9 cellular contexts compared by ENCODE assay signal in the genomic region with DNA sequence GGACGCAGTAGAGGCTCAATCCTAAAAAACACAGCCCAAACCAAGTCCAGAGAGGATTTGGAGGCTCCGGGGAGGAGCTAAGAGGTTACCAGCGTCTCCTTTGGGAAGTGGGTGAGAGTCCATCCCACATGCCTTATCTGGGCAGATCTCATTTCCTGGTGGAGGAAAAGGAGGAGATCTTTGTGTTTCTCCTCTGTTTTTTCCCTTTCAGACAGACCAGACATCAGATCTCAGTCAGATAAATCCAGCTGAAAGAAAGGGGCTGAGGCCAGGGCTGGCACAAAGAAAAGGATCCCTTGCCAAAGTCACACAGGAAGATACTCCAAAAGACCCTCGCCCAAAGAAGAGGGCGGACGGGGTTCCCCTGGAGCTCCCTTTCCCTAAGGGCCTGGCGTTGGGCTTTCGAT. TPM values are rescaled to one million over a fixed set of nuclear protein-coding genes. Genes with fewer than 3 reads are reported as not detected.
DNase-seq lines count a peak whose midpoint lies in the region; ATAC-seq and TF ChIP-seq lines count a peak whose summit lies in the region.
"Had no signal": no experiment of that assay in that cellular context is flagged by ENCODE, and none has a peak within 500 bp of the region (broad histone marks: within the 10 kb centered on the region; RNA-seq: fewer than 3 reads in every experiment).

No MANE protein-coding gene starts in this region.

- ATAC-seq in GM21367 (IDR thresholded peaks at IDR 0.05; ENCODE audit: unreplicated experiment): no peak

- H3K9ac ChIP-seq in mesendoderm (ENCODE audit: low read length): no peak overlapping the region
- H3K9ac ChIP-seq: KMS-11 had no signal

- H3K23ac ChIP-seq in mesendoderm (ENCODE audit: low read length): no peak overlapping the region

- no peaks in the 10 kb centered on the region for H3K79me2 ChIP-seq in mesendoderm (ENCODE audit: control insufficient read depth, insufficient read depth, low read length)

- TF ChIP-seq CTCF in brain microvascular endothelial cell (IDR thresholded peaks at IDR 0.05; ENCODE audit: low read depth, low read length, missing control alignments): no peak
- no peak for TF ChIP-seq CTCF in suprapubic skin (IDR thresholded peaks at IDR 0.05)

- H3K56ac ChIP-seq in mesendoderm (ENCODE audit: low read length): peak overlapping the region; percentile 6

- no peak for DNase-seq in brain microvascular endothelial cell
- peak; percentile 42 for DNase-seq in mesendoderm
- peak in 1 of 2 donors; percentile 67 for DNase-seq in suprapubic skin (ENCODE audit: low spot score in 2 of 2)
- DNase-seq in activated effector memory CD4-positive, alpha-beta T cell treated with anti-CD3 and anti-CD28 coated beads, Interleukin-2, amount 50 U/mL, for 16 hours: no peak
- no peak for DNase-seq in NCI-H748 treated with DMSO at 0.1 percent for 48 hours (lab: John Stamatoyannopoulos, UW)
- DNase-seq: effector CD8-positive, alpha-beta T cell had no signal

- TF ChIP-seq EP300 in suprapubic skin (IDR thresholded peaks at IDR 0.05): no peak

- no peaks in the 10 kb centered on the region for H3K4me1 Mint-ChIP-seq in IgD-negative memory B cell

- no peak overlapping the region for H4K5ac ChIP-seq in mesendoderm (ENCODE audit: low read length)

- no peak overlapping the region for H4K8ac ChIP-seq in mesendoderm (ENCODE audit: low read depth, low read length)

- peak overlapping the region in 3 of 4 donors; percentile 80 to 86 (median 82) for H3K4me3 Mint-ChIP-seq in IgD-negative memory B cell

- H3K4me1 ChIP-seq in mesendoderm (ENCODE audit: control insufficient read depth, low read depth, low read length) (peaks cover 7% of the 10 kb centered on the region), suprapubic skin (peaks cover 26% of the 10 kb centered on the region)

- H3K27me3 ChIP-seq in brain microvascular endothelial cell (replicated peaks) (no peaks in the 10 kb centered on the region), mesendoderm (ENCODE audit: insufficient read depth, low read length, poor library complexity) (peaks cover 3% of the 10 kb centered on the region), suprapubic skin (no peaks in the 10 kb centered on the region)

- H3K9me3 Mint-ChIP-seq in IgD-negative memory B cell: peaks cover 1 to 11% (median 8%) of the 10 kb centered on the region in 3 donors

- H3K4me3 ChIP-seq in brain microvascular endothelial cell (ENCODE audit: low read depth, low read length): no peak overlapping the region
- H3K4me3 ChIP-seq in mesendoderm (ENCODE audit: low read length): no peak overlapping the region
- H3K4me3 ChIP-seq in suprapubic skin: peak overlapping the region; percentile 62

- no peak overlapping the region for H2BK120ac ChIP-seq in mesendoderm (ENCODE audit: low read depth, low read length)

- H3K4ac ChIP-seq in mesendoderm (ENCODE audit: low read depth, low read length): no peak overlapping the region

- peaks cover 2% of the 10 kb centered on the region for H3K36me3 Mint-ChIP-seq in IgD-negative memory B cell

- no peak overlapping the region for H2BK5ac ChIP-seq in mesendoderm (ENCODE audit: low read length)

- H3K4me2 ChIP-seq in mesendoderm (ENCODE audit: low read length): no peak overlapping the region

- no peak overlapping the region for H3K27ac Mint-ChIP-seq in IgD-negative memory B cell

- no peaks in the 10 kb centered on the region for H3K79me1 ChIP-seq in mesendoderm (ENCODE audit: low read length)

- no peak overlapping the region for H2AK5ac ChIP-seq in mesendoderm (ENCODE audit: low read length)

- H3K27ac ChIP-seq in brain microvascular endothelial cell: peak overlapping the region; percentile 54
- no peak overlapping the region for H3K27ac ChIP-seq in mesendoderm (ENCODE audit: low read depth, low read length)
- peak overlapping the region; percentile 94 for H3K27ac ChIP-seq in suprapubic skin
- H3K27ac ChIP-seq: KMS-11 had no signal

- no peaks in the 10 kb centered on the region for H3K9me3 ChIP-seq in suprapubic skin

- no peaks in the 10 kb centered on the region for H3K36me3 ChIP-seq in brain microvascular endothelial cell (replicated peaks)
- no peaks in the 10 kb centered on the region for H3K36me3 ChIP-seq in mesendoderm (ENCODE audit: control insufficient read depth, insufficient read depth, low read length)
- H3K36me3 ChIP-seq in suprapubic skin: no peaks in the 10 kb centered on the region

- no peak overlapping the region for H3K18ac ChIP-seq in mesendoderm (ENCODE audit: low read length)

- in situ Hi-C loops in brain microvascular endothelial cell (cut with HindIII; ENCODE audit: low pct_ligation_motif_present, low sequenced_read_pairs): no loop called here

- H2BK15ac ChIP-seq in mesendoderm (replicated peaks; ENCODE audit: low read depth): no peak overlapping the region

- TF ChIP-seq POLR2A in suprapubic skin (IDR thresholded peaks at IDR 0.05): no peak

- no CpG with 5 or more reads among the region's 8 CpGs for WGBS in mesendoderm (ENCODE audit: extremely low coverage, insufficient coverage, low lambda C conversion rate)
- 12% methylated on average over 8 of the region's 8 CpGs for WGBS in suprapubic skin

- peaks cover 21% of the 10 kb centered on the region for H3K27me3 Mint-ChIP-seq in IgD-negative memory B cell

RNA-seq across cellular contexts. Expression of gene COMTD1, which starts 58.3 kb away (rescaled TPM):
- polyA plus RNA-seq in IgD-negative memory B cell: 8.5 TPM
- polyA plus RNA-seq in mesendoderm (2013, experiment 1 of 2): 28.1 TPM
- 27.5 TPM for polyA plus RNA-seq in mesendoderm (2013, experiment 2 of 2)
- 10 to 100 TPM; 32.4 to 69.8 (median 46.7) TPM for total RNA-seq in suprapubic skin
